Comparison of ENCODE assay signal across 1 cellular context in the genomic region with DNA sequence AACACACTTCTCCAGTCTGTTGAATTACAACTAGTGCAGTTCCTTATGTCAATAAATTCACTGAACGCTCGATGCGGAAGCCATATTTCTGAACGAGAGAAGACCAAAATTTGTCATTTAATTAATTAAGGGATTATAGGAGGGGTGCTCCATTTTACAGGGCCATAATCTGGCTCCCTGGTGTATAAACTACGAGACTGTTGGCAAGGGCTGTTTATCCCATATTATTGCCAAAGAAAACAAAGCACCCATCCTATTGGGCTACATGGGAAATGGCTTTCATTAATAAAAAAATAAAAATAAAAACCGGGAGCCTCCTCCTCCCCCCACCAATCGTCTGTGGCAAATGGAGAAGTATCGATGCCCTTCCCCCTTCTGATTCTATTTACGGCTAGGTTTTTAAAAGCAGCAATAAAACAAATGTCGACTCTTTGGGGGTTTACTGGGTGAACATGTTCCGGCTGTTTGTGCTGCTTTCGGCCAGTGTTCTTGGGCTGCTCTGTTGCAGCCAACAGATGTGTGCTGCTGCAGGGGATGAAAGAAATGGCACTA.
A peak's percentile ranks its signal among the peaks of the same experiment; 100 is the strongest.
TF ChIP-seq lines count a peak whose summit lies in the region.

No MANE protein-coding gene starts in this region.

TF ChIP-seq in HEK293, 187 proteins besides CTCF, POLR2A, EP300 and RAD21 (continued from another document):
- TF ChIP-seq, protein P1, sequence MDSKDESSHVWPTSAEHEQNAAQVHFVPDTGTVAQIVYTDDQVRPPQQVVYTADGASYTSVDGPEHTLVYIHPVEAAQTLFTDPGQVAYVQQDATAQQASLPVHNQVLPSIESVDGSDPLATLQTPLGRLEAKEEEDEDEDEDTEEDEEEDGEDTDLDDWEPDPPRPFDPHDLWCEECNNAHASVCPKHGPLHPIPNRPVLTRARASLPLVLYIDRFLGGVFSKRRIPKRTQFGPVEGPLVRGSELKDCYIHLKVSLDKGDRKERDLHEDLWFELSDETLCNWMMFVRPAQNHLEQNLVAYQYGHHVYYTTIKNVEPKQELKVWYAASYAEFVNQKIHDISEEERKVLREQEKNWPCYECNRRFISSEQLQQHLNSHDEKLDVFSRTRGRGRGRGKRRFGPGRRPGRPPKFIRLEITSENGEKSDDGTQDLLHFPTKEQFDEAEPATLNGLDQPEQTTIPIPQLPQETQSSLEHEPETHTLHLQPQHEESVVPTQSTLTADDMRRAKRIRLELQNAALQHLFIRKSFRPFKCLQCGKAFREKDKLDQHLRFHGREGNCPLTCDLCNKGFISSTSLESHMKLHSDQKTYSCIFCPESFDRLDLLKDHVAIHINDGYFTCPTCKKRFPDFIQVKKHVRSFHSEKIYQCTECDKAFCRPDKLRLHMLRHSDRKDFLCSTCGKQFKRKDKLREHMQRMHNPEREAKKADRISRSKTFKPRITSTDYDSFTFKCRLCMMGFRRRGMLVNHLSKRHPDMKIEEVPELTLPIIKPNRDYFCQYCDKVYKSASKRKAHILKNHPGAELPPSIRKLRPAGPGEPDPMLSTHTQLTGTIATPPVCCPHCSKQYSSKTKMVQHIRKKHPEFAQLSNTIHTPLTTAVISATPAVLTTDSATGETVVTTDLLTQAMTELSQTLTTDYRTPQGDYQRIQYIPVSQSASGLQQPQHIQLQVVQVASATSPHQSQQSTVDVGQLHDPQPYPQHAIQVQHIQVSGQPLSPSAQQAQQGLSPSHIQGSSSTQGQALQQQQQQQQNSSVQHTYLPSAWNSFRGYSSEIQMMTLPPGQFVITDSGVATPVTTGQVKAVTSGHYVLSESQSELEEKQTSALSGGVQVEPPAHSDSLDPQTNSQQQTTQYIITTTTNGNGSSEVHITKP (tag by site-specific recombination; IDR thresholded peaks at IDR 0.05) = peak; percentile 86
- TF ChIP-seq KLF10 (tag by site-specific recombination; IDR thresholded peaks at IDR 0.05) = peak; percentile 17; the same call in 1 of the 2 replicates
- peak; percentile 81 for TF ChIP-seq ZNF561 (tag by site-specific recombination; IDR thresholded peaks at IDR 0.05; ENCODE audit: borderline replicate concordance)
- TF ChIP-seq ZNF311 (tag by site-specific recombination; IDR thresholded peaks at IDR 0.05; ENCODE audit: borderline replicate concordance) = no peak
- no peak for TF ChIP-seq ZNF544 (tag by site-specific recombination; IDR thresholded peaks at IDR 0.05)
- TF ChIP-seq ZBTB8A (tag by site-specific recombination; IDR thresholded peaks at IDR 0.05) = 0 out of 2 replicates have a peak, but pooled peaks have one; percentile 19
- TF ChIP-seq ZXDB (tag by site-specific recombination; IDR thresholded peaks at IDR 0.05) = peak; percentile 61
- TF ChIP-seq ZNF777 (tag by site-specific recombination; IDR thresholded peaks at IDR 0.05; ENCODE audit: borderline replicate concordance) = no peak
- peak; percentile 66; the same call in 1 of the 2 replicates for TF ChIP-seq ZNF843 (tag by site-specific recombination; IDR thresholded peaks at IDR 0.05)
- peak; percentile 33; the same call in 1 of the 2 replicates for TF ChIP-seq WT1 (tag by site-specific recombination; IDR thresholded peaks at IDR 0.05)
- no peak for TF ChIP-seq ZNF560 (tag by site-specific recombination; IDR thresholded peaks at IDR 0.05; ENCODE audit: borderline replicate concordance)
- peak; percentile 60 for TF ChIP-seq ZNF596 (tag by site-specific recombination; IDR thresholded peaks at IDR 0.05)
- TF ChIP-seq, protein P2, sequence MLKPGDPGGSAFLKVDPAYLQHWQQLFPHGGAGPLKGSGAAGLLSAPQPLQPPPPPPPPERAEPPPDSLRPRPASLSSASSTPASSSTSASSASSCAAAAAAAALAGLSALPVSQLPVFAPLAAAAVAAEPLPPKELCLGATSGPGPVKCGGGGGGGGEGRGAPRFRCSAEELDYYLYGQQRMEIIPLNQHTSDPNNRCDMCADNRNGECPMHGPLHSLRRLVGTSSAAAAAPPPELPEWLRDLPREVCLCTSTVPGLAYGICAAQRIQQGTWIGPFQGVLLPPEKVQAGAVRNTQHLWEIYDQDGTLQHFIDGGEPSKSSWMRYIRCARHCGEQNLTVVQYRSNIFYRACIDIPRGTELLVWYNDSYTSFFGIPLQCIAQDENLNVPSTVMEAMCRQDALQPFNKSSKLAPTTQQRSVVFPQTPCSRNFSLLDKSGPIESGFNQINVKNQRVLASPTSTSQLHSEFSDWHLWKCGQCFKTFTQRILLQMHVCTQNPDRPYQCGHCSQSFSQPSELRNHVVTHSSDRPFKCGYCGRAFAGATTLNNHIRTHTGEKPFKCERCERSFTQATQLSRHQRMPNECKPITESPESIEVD (tag by site-specific recombination; IDR thresholded peaks at IDR 0.05) = peak; percentile 90
- peak; percentile 36; the same call in 1 of the 2 replicates for TF ChIP-seq ZNF76 (tag by site-specific recombination; IDR thresholded peaks at IDR 0.05; ENCODE audit: borderline replicate concordance, low read depth)
- TF ChIP-seq, protein P3, sequence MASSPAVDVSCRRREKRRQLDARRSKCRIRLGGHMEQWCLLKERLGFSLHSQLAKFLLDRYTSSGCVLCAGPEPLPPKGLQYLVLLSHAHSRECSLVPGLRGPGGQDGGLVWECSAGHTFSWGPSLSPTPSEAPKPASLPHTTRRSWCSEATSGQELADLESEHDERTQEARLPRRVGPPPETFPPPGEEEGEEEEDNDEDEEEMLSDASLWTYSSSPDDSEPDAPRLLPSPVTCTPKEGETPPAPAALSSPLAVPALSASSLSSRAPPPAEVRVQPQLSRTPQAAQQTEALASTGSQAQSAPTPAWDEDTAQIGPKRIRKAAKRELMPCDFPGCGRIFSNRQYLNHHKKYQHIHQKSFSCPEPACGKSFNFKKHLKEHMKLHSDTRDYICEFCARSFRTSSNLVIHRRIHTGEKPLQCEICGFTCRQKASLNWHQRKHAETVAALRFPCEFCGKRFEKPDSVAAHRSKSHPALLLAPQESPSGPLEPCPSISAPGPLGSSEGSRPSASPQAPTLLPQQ (tag by site-specific recombination; IDR thresholded peaks at IDR 0.05) = no peak
- TF ChIP-seq ZBTB17 (tag by site-specific recombination; IDR thresholded peaks at IDR 0.05) = 0 out of 2 replicates have a peak, but pooled peaks have one; percentile 23
- TF ChIP-seq SCRT2 (tag by site-specific recombination; IDR thresholded peaks at IDR 0.05) = no peak
